Comparison of ENCODE assay signal across 1 cellular context in genomic region chr10:71659739-71660136, GRCh38.
TF ChIP-seq lines count a peak whose summit lies in the region.

No MANE protein-coding gene starts in this region.

TF ChIP-seq in GM23338, 12 proteins besides CTCF, POLR2A, EP300 and RAD21 (continued from another document):
- TF ChIP-seq ETS1 (IDR thresholded peaks at IDR 0.05): no peak
- TF ChIP-seq CREB1 (CRISPR knock-in tag; IDR thresholded peaks at IDR 0.05; ENCODE audit: low read depth): no peak
- TF ChIP-seq REST (IDR thresholded peaks at IDR 0.05; ENCODE audit: unreplicated experiment): no peak
TF ChIP-seq in GM23338: peak in this region for 0.
